Comparison of ENCODE assay signal across 22 cellular contexts in the genomic region with DNA sequence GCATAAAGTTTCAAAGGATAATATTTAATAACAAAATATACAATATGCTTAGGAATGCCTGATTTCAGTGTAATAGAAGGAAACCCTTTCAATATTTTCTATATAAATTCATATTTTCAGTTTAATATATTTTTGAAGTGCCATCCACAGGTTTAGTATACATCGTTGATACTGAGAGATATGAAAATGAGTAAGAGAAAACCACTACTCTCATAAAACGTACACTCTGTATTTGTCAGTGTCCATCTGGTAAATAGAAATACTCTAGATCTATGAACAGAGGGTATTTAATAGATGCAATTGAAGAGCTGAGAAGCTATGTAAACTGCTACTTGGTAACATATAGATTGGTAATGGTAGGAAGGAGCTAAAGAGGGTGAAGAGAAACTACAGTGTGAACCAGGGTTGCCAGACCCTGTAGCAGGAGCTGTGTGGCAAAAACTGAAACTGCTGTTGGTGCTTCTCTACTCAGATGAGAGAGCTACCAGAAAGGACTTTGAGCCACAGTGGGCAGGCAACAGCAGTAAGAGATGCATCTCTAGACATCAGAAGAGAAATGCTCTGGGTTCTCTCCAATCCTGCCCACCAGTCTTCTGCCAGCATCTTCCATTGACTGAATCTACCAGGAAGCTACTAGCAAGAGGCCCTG.
DNase-seq lines count a peak whose midpoint lies in the region; ATAC-seq and TF ChIP-seq lines count a peak whose summit lies in the region.
"Had no signal": no experiment of that assay in that cellular context is flagged by ENCODE, and none has a peak within 500 bp of the region (broad histone marks: within the 10 kb centered on the region; RNA-seq: fewer than 3 reads in every experiment).

No MANE protein-coding gene starts in this region.

- H3K27me3 Mint-ChIP-seq in T-helper 17 cell: no peaks in the 10 kb centered on the region
- H3K27me3 Mint-ChIP-seq: IgD-negative memory B cell had no signal

- no peaks in the 10 kb centered on the region for H3K36me3 ChIP-seq in liver (ENCODE audit: control insufficient read depth in 4 of 4, insufficient read depth in 3 of 4, low read depth in 1 of 4, low read length in 3 of 4)
- H3K36me3 ChIP-seq: colonic mucosa, left lung, right atrium auricular region had no signal

- no peak overlapping the region for H3K9ac ChIP-seq in liver (ENCODE audit: low read depth in 1 of 2, low read length in 2 of 2)

- no peaks in the 10 kb centered on the region for H3K4me1 Mint-ChIP-seq in T-helper 17 cell
- H3K4me1 Mint-ChIP-seq: IgD-negative memory B cell had no signal

- TF ChIP-seq CTCF in liver (IDR thresholded peaks at IDR 0.05; ENCODE audit: low read depth, low read length, missing input control) (no peak), GM13977 (IDR thresholded peaks at IDR 0.05; ENCODE audit: extremely low read depth, insufficient read depth, missing control alignments) (no peak)

- H3K4me1 ChIP-seq in liver (ENCODE audit: control insufficient read depth in 4 of 4, insufficient read depth in 4 of 4, low read length in 3 of 4): peaks cover 0 to 20% (median 14%) of the 10 kb centered on the region in 4 donors
- H3K4me1 ChIP-seq: body of pancreas, colonic mucosa, left lung, right atrium auricular region had no signal

- H3K9me3 ChIP-seq in liver (ENCODE audit: control insufficient read depth in 4 of 4, low read length in 3 of 4): no peaks in the 10 kb centered on the region
- H3K9me3 ChIP-seq in T-helper 17 cell (ENCODE audit: control insufficient read depth, low read length, poor library complexity, severe bottlenecking): no peaks in the 10 kb centered on the region
- H3K9me3 ChIP-seq: body of pancreas, colonic mucosa, left lung, mucosa of descending colon had no signal

- no peak overlapping the region for H3K27ac ChIP-seq in liver (ENCODE audit: low read depth in 1 of 2, low read length in 2 of 2)
- H3K27ac ChIP-seq: body of pancreas, colonic mucosa, left lung, PC-9, right atrium auricular region had no signal

- H3K4me3 Mint-ChIP-seq in T-helper 17 cell: no peak overlapping the region
- H3K4me3 Mint-ChIP-seq: HFFc6, IgD-negative memory B cell had no signal

- WGBS in liver: 53% methylated on average over 2 of the region's 2 CpGs

- H3K27me3 ChIP-seq in liver (ENCODE audit: control insufficient read depth in 4 of 4, insufficient read depth in 4 of 4, low read length in 3 of 4): no peaks in the 10 kb centered on the region
- H3K27me3 ChIP-seq: body of pancreas, colonic mucosa, left lung, right atrium auricular region had no signal

- DNase-seq in activated CD4-positive, CD25-positive, alpha-beta regulatory T cell treated with anti-CD3 and anti-CD28 coated beads, Interleukin-2, amount 50 U/mL, for 72 hours: no peak
- DNase-seq in T-helper 17 cell (no peak), GM13977 (ENCODE audit: low spot score) (no peak)
- DNase-seq in activated CD4-positive, alpha-beta T cell treated with anti-CD3 and anti-CD28 coated beads, Interleukin-2, amount 50 U/mL, for 48 hours: no peak
- DNase-seq: activated CD4-positive, alpha-beta T cell treated with anti-CD3 and anti-CD28 coated beads, Interleukin-2, amount 50 U/mL, for 1 hour; activated naive CD4-positive, alpha-beta T cell treated with anti-CD3 and anti-CD28 coated beads, Interleukin-2, amount 50 U/mL, for 16 hours; activated T-cell treated with anti-CD3 and anti-CD28 coated beads for 4 hours; body of pancreas; colonic mucosa; foreskin melanocyte; HFFc6; left lung; mucosa of descending colon; NCI-H2081; NCI-H526; PC-9 had no signal

- in situ Hi-C loops in GM13977 (cut with MboI; ENCODE audit: low pct_unique_long_range_greater_than_20kb, low sequenced_read_pairs, unreplicated experiment): no loop called here

- H3K27ac Mint-ChIP-seq in T-helper 17 cell: no peak overlapping the region
- H3K27ac Mint-ChIP-seq: HFFc6, IgD-negative memory B cell had no signal

- H3K4me3 ChIP-seq in liver (ENCODE audit: low read depth in 1 of 3, low read length in 3 of 3): no peak overlapping the region
- H3K4me3 ChIP-seq: body of pancreas, colonic mucosa, left lung, mucosa of descending colon, PC-9, right atrium auricular region had no signal

- ATAC-seq in GM18870 (IDR thresholded peaks at IDR 0.05; ENCODE audit: unreplicated experiment) (peak; percentile 92), GM21526 (IDR thresholded peaks at IDR 0.05; ENCODE audit: low FRiP score, unreplicated experiment) (peak; percentile 98), HG03175 (IDR thresholded peaks at IDR 0.05; ENCODE audit: unreplicated experiment) (peak; percentile 49), T-helper 17 cell (no peak)
- ATAC-seq: body of pancreas, left lung, mucosa of descending colon had no signal

- no peaks in the 10 kb centered on the region for H3K36me3 Mint-ChIP-seq in T-helper 17 cell (ENCODE audit: low read depth)
- H3K36me3 Mint-ChIP-seq: IgD-negative memory B cell had no signal

- peak; percentile 16 to 28 for TF ChIP-seq RAD21 in liver (IDR thresholded peaks at IDR 0.05)

TF ChIP-seq in liver, 16 proteins besides CTCF, POLR2A, EP300 and RAD21:
- TF ChIP-seq HNF4G (IDR thresholded peaks at IDR 0.05): peak; percentile 36
- peak; percentile 35 for TF ChIP-seq SP1 (IDR thresholded peaks at IDR 0.05)
- TF ChIP-seq RXRA (IDR thresholded peaks at IDR 0.05): no peak
- TF ChIP-seq HNF4A (conservative IDR thresholded peaks at IDR 0.05): peak; percentile 68 to 79
